1 cellular context compared by ENCODE assay signal in genomic region chr17:30929861-30930260, GRCh38. TPM values are rescaled to one million over a fixed set of nuclear protein-coding genes. Genes with fewer than 3 reads are reported as not detected.
"Had no signal": no experiment of that assay in that cellular context is flagged by ENCODE, and none has a peak within 500 bp of the region (broad histone marks: within the 10 kb centered on the region; RNA-seq: fewer than 3 reads in every experiment).

No MANE protein-coding gene starts in this region.

RNA-seq across cellular contexts. Expression of gene ADAP2, which starts 8.1 kb away (rescaled TPM):
- polyA plus RNA-seq: foreskin keratinocyte had no signal
